15 cellular contexts compared by ENCODE assay signal in genomic region chr22:22746963-22747933, GRCh38.
DNase-seq lines count a peak whose midpoint lies in the region; ATAC-seq and TF ChIP-seq lines count a peak whose summit lies in the region.
"Had no signal": no experiment of that assay in that cellular context is flagged by ENCODE, and none has a peak within 500 bp of the region (broad histone marks: within the 10 kb centered on the region; RNA-seq: fewer than 3 reads in every experiment).

No MANE protein-coding gene starts in this region.

- no peaks in the 10 kb centered on the region for H3K79me2 ChIP-seq in DND-41 (ENCODE audit: insufficient read depth, low read length)
- H3K79me2 ChIP-seq: parathyroid adenoma had no signal

- CTCF ChIA-PET in WTC11 (lab: Charles Lee), result interaction anchor here (0.7 to 4.8 kb wide), 15 partner anchors 13 to 323 kb away, joined by 3 to 58 read pairs (median 5); no protein-coding TSS in a partner anchor

- no peak for TF ChIP-seq CTCF in DND-41 (IDR thresholded peaks at IDR 0.05; ENCODE audit: borderline replicate concordance, extremely low read depth, low read length, poor library complexity, severe bottlenecking)
- TF ChIP-seq CTCF in type B pancreatic cell (conservative IDR thresholded peaks at IDR 0.05), result no peak
- no peak for TF ChIP-seq CTCF in WTC11 (IDR thresholded peaks at IDR 0.05)

- no peaks in the 10 kb centered on the region for H3K9me3 ChIP-seq in DND-41 (ENCODE audit: insufficient read depth, low read length, severe bottlenecking)
- H3K9me3 ChIP-seq: adrenal gland, Peyer's patch, spleen had no signal

- H3K4me3 ChIP-seq in DND-41 (ENCODE audit: low read depth in 1 of 2, low read length in 2 of 2), result no peak overlapping the region
- H3K4me3 ChIP-seq: adrenal gland, Peyer's patch, spleen had no signal

- H3K27me3 Mint-ChIP-seq in type B pancreatic cell (peaks cover 36% of the 10 kb centered on the region), WTC11 (ENCODE audit: low read depth) (peaks cover 90% of the 10 kb centered on the region)

- no peak overlapping the region for H3K4me3 Mint-ChIP-seq in type B pancreatic cell
- H3K4me3 Mint-ChIP-seq in WTC11, result no peak overlapping the region

- no peak overlapping the region for H3K9ac ChIP-seq in DND-41 (ENCODE audit: low read depth, low read length)
- H3K9ac ChIP-seq: parathyroid adenoma had no signal

- H3K4me2 ChIP-seq in DND-41 (ENCODE audit: insufficient read depth, low read length), result no peak overlapping the region

- H3K4me1 ChIP-seq in DND-41 (ENCODE audit: insufficient read depth, low read length), result no peaks in the 10 kb centered on the region
- H3K4me1 ChIP-seq: adrenal gland, parathyroid adenoma, Peyer's patch had no signal

- no peaks in the 10 kb centered on the region for H3K27me3 ChIP-seq in DND-41 (ENCODE audit: insufficient read depth, low read length, poor library complexity)
- H3K27me3 ChIP-seq: adrenal gland, Peyer's patch, spleen had no signal

- no peaks in the 10 kb centered on the region for H3K36me3 ChIP-seq in DND-41 (ENCODE audit: insufficient read depth, low read length)
- H3K36me3 ChIP-seq: adrenal gland, Peyer's patch, spleen had no signal

- ATAC-seq in DND-41 (ENCODE audit: insufficient read depth, low read depth) (peak; percentile 55; the same call in 2 of the 3 replicates), GM19043 (IDR thresholded peaks at IDR 0.05; ENCODE audit: low read depth, unreplicated experiment) (peak; percentile 63), HG03432 (IDR thresholded peaks at IDR 0.05; ENCODE audit: unreplicated experiment) (peak; percentile 67), left lobe of liver (no peak), WTC11 (no peak; the same call in 1 of the 2 replicates)

- H3K36me3 Mint-ChIP-seq in type B pancreatic cell (no peaks in the 10 kb centered on the region), WTC11 (no peaks in the 10 kb centered on the region)

- no peaks in the 10 kb centered on the region for H4K20me1 ChIP-seq in DND-41 (ENCODE audit: insufficient read depth, low read length)

- H3K27ac ChIP-seq in DND-41 (ENCODE audit: low read length), result no peak overlapping the region
- H3K27ac ChIP-seq: adrenal gland, epithelial cell of prostate, parathyroid adenoma had no signal

- no peaks in the 10 kb centered on the region for H3K9me3 Mint-ChIP-seq in type B pancreatic cell
- no peaks in the 10 kb centered on the region for H3K9me3 Mint-ChIP-seq in WTC11

- H3K4me1 Mint-ChIP-seq in type B pancreatic cell (ENCODE audit: unreplicated experiment) (no peaks in the 10 kb centered on the region), WTC11 (peaks cover 19% of the 10 kb centered on the region)

- H2AFZ ChIP-seq in DND-41 (ENCODE audit: low read depth, low read length), result no peak overlapping the region
- H2AFZ ChIP-seq: parathyroid adenoma had no signal

- H3K27ac Mint-ChIP-seq in type B pancreatic cell (no peak overlapping the region), WTC11 (no peak overlapping the region)

- DNase-seq in DND-41, result no peak
- peak; percentile 47 for DNase-seq in cerebellum (ENCODE audit: low spot score)
- DNase-seq in left lobe of liver (ENCODE audit: low spot score), result no peak
- DNase-seq in NCI-H524 treated with DMSO at 0.1 percent for 48 hours (lab: John Stamatoyannopoulos, UW), result no peak
- no peak for DNase-seq in type B pancreatic cell (ENCODE audit: extremely low spot score, unreplicated experiment)
- DNase-seq in WTC11 (ENCODE audit: low spot score), result no peak
- DNase-seq: kidney, NCI-H1436 treated with DMSO at 0.1 percent for 48 hours, spleen had no signal

- POLR2A ChIA-PET in WTC11 (lab: Charles Lee), result no interaction called here

TF ChIP-seq in WTC11, 78 proteins besides CTCF, POLR2A, EP300 and RAD21:
- TF ChIP-seq IRF2 (CRISPR knock-in tag; IDR thresholded peaks at IDR 0.05; ENCODE audit: borderline replicate concordance, low read depth), result no peak
- no peak for TF ChIP-seq RELA (CRISPR knock-in tag; IDR thresholded peaks at IDR 0.05; ENCODE audit: borderline replicate concordance)

Comparison
In these comparisons a context has a peak if more than half of its experiments do, and no peak if none do; other contexts are left out.
1. ATAC-seq: peak in DND-41 (single experiment), GM19043 (single experiment) and HG03432 (single experiment); none in left lobe of liver (single experiment) and WTC11 (single experiment).